In the genomic region with DNA sequence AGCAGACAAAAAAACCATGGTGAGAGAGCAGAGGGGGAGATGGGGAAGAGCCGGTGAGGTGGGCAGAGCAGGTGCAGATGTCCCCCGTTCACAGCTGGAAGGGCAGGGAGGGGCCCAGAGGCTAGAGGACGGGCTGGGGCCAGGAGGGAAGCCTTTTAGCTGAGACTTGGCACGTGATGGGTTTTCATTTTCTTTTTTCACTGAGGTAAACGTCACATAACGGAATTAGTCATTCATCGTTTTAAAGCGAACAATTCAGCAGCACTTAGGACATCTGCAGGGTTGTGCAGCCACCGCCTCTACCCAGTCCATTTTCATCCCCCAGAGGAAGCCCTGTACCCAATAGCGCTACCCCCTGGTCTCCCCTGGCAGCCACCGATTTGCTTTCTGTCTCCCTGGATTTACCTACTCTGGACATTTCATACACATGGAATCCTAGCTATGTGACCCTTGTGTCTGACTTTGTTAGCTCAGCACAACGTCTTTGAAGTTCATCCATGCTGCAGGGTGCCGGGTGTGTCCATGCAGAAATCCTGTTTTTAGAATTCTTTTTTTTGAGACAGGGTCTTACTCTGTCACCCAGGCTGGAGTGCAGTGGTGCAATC, we compare ENCODE assay signal across 9 cellular contexts. TPM values are rescaled to one million over a fixed set of nuclear protein-coding genes. Genes with fewer than 3 reads are reported as not detected.
DNase-seq lines count a peak whose midpoint lies in the region; ATAC-seq, FAIRE-seq and TF ChIP-seq lines count a peak whose summit lies in the region.
"Had no signal": no experiment of that assay in that cellular context is flagged by ENCODE, and none has a peak within 500 bp of the region (broad histone marks: within the 10 kb centered on the region; RNA-seq: fewer than 3 reads in every experiment).

No MANE protein-coding gene starts in this region.

- H3K4me3 Mint-ChIP-seq in astrocyte (ENCODE audit: unreplicated experiment), result no peak overlapping the region
- H3K4me3 Mint-ChIP-seq: central memory CD8-positive, alpha-beta T cell had no signal

- DNase-seq in AG08395 (ENCODE audit: low spot score) (peak; percentile 32), astrocyte (ENCODE audit: low read depth) (peak; percentile 56), NCI-H446 (lab: John Stamatoyannopoulos, UW) (no peak), AML-193 (lab: John Stamatoyannopoulos, UW) (no peak), lower leg skin (ENCODE audit: low spot score in 2 of 2) (no peak)
- no peak for DNase-seq in stimulated activated CD4-positive, alpha-beta T cell treated with anti-CD3 and anti-CD28 coated beads, Interleukin-12 subunit alpha, Interleukin-12 subunit beta, amount 100 ng/mL, for 4 hours

- intact Hi-C loops in lower leg skin (cut with DNase I; ENCODE audit: low total_unique reads), result loop anchor here (5.0 kb wide), 1 partner anchor 93 kb away; a partner anchor contains a TSS

- H3K36me3 ChIP-seq in astrocyte (ENCODE audit: insufficient read depth, low read length), result no peaks in the 10 kb centered on the region

- peaks cover 5% of the 10 kb centered on the region for H3K4me1 ChIP-seq in astrocyte (ENCODE audit: insufficient read depth, low read length)

- no peak overlapping the region for H3K27ac ChIP-seq in astrocyte (ENCODE audit: low read depth, low read length)

- no peaks in the 10 kb centered on the region for H3K9me3 ChIP-seq in astrocyte (ENCODE audit: insufficient read depth, low read depth, low read length)

- ATAC-seq in HG03521 (IDR thresholded peaks at IDR 0.05; ENCODE audit: unreplicated experiment), result peak; percentile 47

- H4K20me1 ChIP-seq in astrocyte (ENCODE audit: insufficient read depth, low read length), result no peaks in the 10 kb centered on the region

- H3K36me3 Mint-ChIP-seq in astrocyte (ENCODE audit: low read depth, unreplicated experiment), result no peaks in the 10 kb centered on the region

- H3K9me3 Mint-ChIP-seq in astrocyte (ENCODE audit: unreplicated experiment), result peaks cover 9% of the 10 kb centered on the region
- H3K9me3 Mint-ChIP-seq: central memory CD8-positive, alpha-beta T cell had no signal

- H2AFZ ChIP-seq in astrocyte (ENCODE audit: low read depth, low read length), result peak overlapping the region; percentile 51

- no peaks in the 10 kb centered on the region for H3K79me2 ChIP-seq in astrocyte (ENCODE audit: insufficient read depth, low read length)

- H3K9ac ChIP-seq in astrocyte (ENCODE audit: low read length), result no peak overlapping the region

- WGBS in lower leg skin, 2 donors, result 21 to 28% methylated on average over 13 of the region's 13 CpGs

- FAIRE-seq in astrocyte (lab: Jason Lieb, UNC), result no peak

- no peaks in the 10 kb centered on the region for H3K4me1 Mint-ChIP-seq in astrocyte (ENCODE audit: low read depth, unreplicated experiment)

- H3K4me3 ChIP-seq in astrocyte (ENCODE audit: insufficient read depth, low read depth, low read length) (no peak overlapping the region), lower leg skin (ENCODE audit: low read depth, poor library complexity, severe bottlenecking) (no peak overlapping the region)

- TF ChIP-seq CTCF in astrocyte (IDR thresholded peaks at IDR 0.05; ENCODE audit: insufficient read depth, low read depth, low read length) (peak; percentile 13), lower leg skin (IDR thresholded peaks at IDR 0.05) (no peak)

- peaks cover 2% of the 10 kb centered on the region for H3K27me3 Mint-ChIP-seq in astrocyte (ENCODE audit: low read depth, unreplicated experiment)

- no peak overlapping the region for H3K27ac Mint-ChIP-seq in astrocyte (ENCODE audit: unreplicated experiment)

- H3K27me3 ChIP-seq in astrocyte (ENCODE audit: insufficient read depth, low read length), result no peaks in the 10 kb centered on the region

- TF ChIP-seq POLR2A in GM19099 (IDR thresholded peaks at IDR 0.05; ENCODE audit: extremely low read depth, insufficient read length, low read depth), result peak; percentile 45
- TF ChIP-seq POLR2A in lower leg skin (IDR thresholded peaks at IDR 0.05), result no peak

- peak overlapping the region; percentile 76 for H3K4me2 ChIP-seq in astrocyte (ENCODE audit: low read length)

RNA-seq across cellular contexts. Expression of a gene that starts 16.0 kb away (rescaled TPM):
- total RNA-seq in astrocyte (not detected in 2 replicates), lower leg skin (10 to 100 TPM; 35.1 to 93.5 (median 67.5) TPM)

RNA-seq across cellular contexts. Expression of a gene that starts 16.4 kb away (rescaled TPM):
- total RNA-seq in astrocyte (not detected in 2 replicates), lower leg skin (1 to 10 TPM; 1.7 to 5.9 (median 3.3) TPM)

RNA-seq across cellular contexts. Expression of a gene that starts 27.6 kb away (rescaled TPM):
- total RNA-seq in astrocyte (not detected in 2 replicates), lower leg skin (1 to 10 TPM in 1 of 4 donors, under 1 TPM in 2, not detected in 1; 0.05 to 1.3 (median 0.15) TPM)

RNA-seq across cellular contexts. Expression of a gene that starts 41.5 kb away (rescaled TPM):
- total RNA-seq in astrocyte, result 0.14 TPM in 1 of 2 replicates, not detected in the other
- not detected for total RNA-seq in lower leg skin

RNA-seq across cellular contexts. Expression of a gene that starts 50.7 kb away (rescaled TPM):
- total RNA-seq in astrocyte (not detected in 2 replicates), lower leg skin (10 to 100 TPM in 3 of 4 donors, 1 to 10 TPM in 1; 8.5 to 25.0 (median 21.2) TPM)

Comparison
In these comparisons a context has a peak if more than half of its experiments do, and no peak if none do; other contexts are left out.
1. DNase-seq: peak in AG08395 (single experiment) and astrocyte (single experiment); none in NCI-H446 (0 of 2), AML-193 (0 of 2), stimulated activated CD4-positive, alpha-beta T cell treated with anti-CD3 and anti-CD28 coated beads, Interleukin-12 subunit alpha, Interleukin-12 subunit beta, amount 100 ng/mL, for 4 hours (single experiment) and lower leg skin (0 of 2).
2. RNA of a gene that starts 16.0 kb away (total RNA-seq): 35.1 to 93.5 TPM in lower leg skin; not detected in astrocyte; every median in the first group is over 10 times any median in the second.